ENCODE assay signal across 3 cellular contexts in genomic region chr20:25165128-25165527, GRCh38.
"Had no signal": no experiment of that assay in that cellular context is flagged by ENCODE, and none has a peak within 500 bp of the region (broad histone marks: within the 10 kb centered on the region; RNA-seq: fewer than 3 reads in every experiment).

No MANE protein-coding gene starts in this region.

- ATAC-seq: K562 had no signal

- H3K27ac ChIP-seq: HL-60, KMS-11 had no signal

- H3K4me3 ChIP-seq: K562 had no signal
